In the genomic region with DNA sequence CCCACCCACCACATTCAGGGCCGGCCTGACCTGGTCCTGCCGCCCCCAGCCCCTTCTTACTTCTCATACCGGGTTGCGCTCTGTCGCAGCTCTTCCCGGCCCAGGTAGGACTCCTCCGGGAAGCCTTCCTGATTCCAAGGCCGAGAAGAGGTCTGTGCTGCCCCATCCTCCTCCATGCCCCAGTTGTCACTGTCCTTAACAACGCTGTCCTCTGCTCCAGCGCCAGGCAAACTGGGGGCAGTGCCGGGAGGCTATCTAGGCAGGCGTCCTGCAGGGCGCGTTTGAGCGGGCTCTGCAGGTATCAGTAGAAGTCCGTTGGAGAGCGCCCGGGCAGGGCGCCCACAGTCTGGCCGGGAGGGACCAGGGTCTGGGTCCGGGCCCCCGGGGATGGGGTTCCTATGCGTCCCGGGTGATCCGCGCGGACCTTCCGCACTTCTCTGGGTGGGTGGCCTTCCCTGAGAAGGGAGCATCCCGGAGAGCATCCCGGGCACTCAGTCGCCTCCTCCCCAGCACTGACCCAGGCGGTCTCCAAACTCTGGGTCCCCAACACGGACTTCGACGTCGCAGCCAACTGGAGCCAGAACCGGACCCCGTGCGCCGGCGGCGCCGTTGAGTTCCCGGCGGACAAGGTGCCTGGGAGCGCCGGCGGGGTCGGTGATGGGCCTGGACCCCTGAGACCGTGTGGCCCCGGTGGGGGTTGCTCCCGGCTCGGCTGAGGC, we compare ENCODE assay signal across 11 cellular contexts. TPM values are rescaled to one million over a fixed set of nuclear protein-coding genes. Genes with fewer than 3 reads are reported as not detected.
A peak's percentile ranks its signal among the peaks of the same experiment; 100 is the strongest.
DNase-seq lines count a peak whose midpoint lies in the region; ATAC-seq and TF ChIP-seq lines count a peak whose summit lies in the region.
"Had no signal": no experiment of that assay in that cellular context is flagged by ENCODE, and none has a peak within 500 bp of the region (broad histone marks: within the 10 kb centered on the region; RNA-seq: fewer than 3 reads in every experiment).

No MANE protein-coding gene starts in this region.

- H3K27me3 ChIP-seq in SK-N-SH (ENCODE audit: insufficient read depth) (no peaks in the 10 kb centered on the region; the same call in 1 of the 2 replicates), skeletal muscle satellite cell (ENCODE audit: control insufficient read depth, insufficient read depth, low read length) (peaks cover 63% of the 10 kb centered on the region), gastrocnemius medialis (peaks cover 41 to 58% (median 53%) of the 10 kb centered on the region in 3 donors)

- H3K9me3 ChIP-seq in SK-N-SH: no peaks in the 10 kb centered on the region
- H3K9me3 ChIP-seq in skeletal muscle satellite cell (replicated peaks; ENCODE audit: low read length): no peaks in the 10 kb centered on the region
- H3K9me3 ChIP-seq in gastrocnemius medialis: no peaks in the 10 kb centered on the region

- H3K9ac ChIP-seq in SK-N-SH (no peak overlapping the region), skeletal muscle satellite cell (ENCODE audit: low read depth, low read length) (no peak overlapping the region)

- no peak overlapping the region for H2AFZ ChIP-seq in SK-N-SH (ENCODE audit: low read depth)

- H3K4me3 ChIP-seq in SK-N-SH (ENCODE audit: low read depth in 2 of 2, low read length in 1 of 2) (peak overlapping the region in 1 of 2 experiments; percentile 23; a peak in 2 of 4 replicates), fibroblast of the aortic adventitia (ENCODE audit: low read depth, low read length) (peak overlapping the region; percentile 37), skeletal muscle satellite cell (ENCODE audit: low read length) (peak overlapping the region; percentile 52), gastrocnemius medialis (no peak overlapping the region)

- H3K36me3 ChIP-seq in SK-N-SH (replicated peaks in 1 of 2; ENCODE audit: control insufficient read depth in 1 of 2, insufficient read depth in 2 of 2, low read length in 1 of 2): no peaks in the 10 kb centered on the region
- no peaks in the 10 kb centered on the region for H3K36me3 ChIP-seq in skeletal muscle satellite cell (ENCODE audit: insufficient read depth, low read length)
- H3K36me3 ChIP-seq in gastrocnemius medialis: no peaks in the 10 kb centered on the region

- WGBS in SK-N-SH (ENCODE audit: low lambda C conversion rate): 22% methylated on average over 13 of the region's 53 CpGs

- ATAC-seq in gastrocnemius medialis: no peak
- no peak for ATAC-seq in HG03135 (IDR thresholded peaks at IDR 0.05; ENCODE audit: unreplicated experiment)
- ATAC-seq: HCT116 had no signal

- in situ Hi-C loops in gastrocnemius medialis (cut with MboI; ENCODE audit: low sequenced_read_pairs in 4 of 4): loop anchor here in 2 of 4 donors (25.0 kb wide), 1 partner anchor 236 kb away; no protein-coding TSS in a partner anchor

- no peak for TF ChIP-seq EP300 in SK-N-SH (IDR thresholded peaks at IDR 0.05; ENCODE audit: borderline replicate concordance in 1 of 2, low read depth in 1 of 2, low read length in 1 of 2)

- H3K27ac ChIP-seq in SK-N-SH (ENCODE audit: low read depth in 2 of 2, low read length in 1 of 2) (no peak overlapping the region), gastrocnemius medialis (no peak overlapping the region)

- TF ChIP-seq RAD21 in SK-N-SH (IDR thresholded peaks at IDR 0.05; ENCODE audit: low read length): no peak

- peak overlapping the region; percentile 59 for H3K4me2 ChIP-seq in SK-N-SH
- H3K4me2 ChIP-seq in skeletal muscle satellite cell (ENCODE audit: low read length): peak overlapping the region; percentile 70

- H4K20me1 ChIP-seq in SK-N-SH (ENCODE audit: insufficient read depth): no peaks in the 10 kb centered on the region

- DNase-seq in DMS53 (lab: John Stamatoyannopoulos, UW) (peak; percentile 39), DMS53 treated with DMSO at 0.1 percent for 48 hours (lab: John Stamatoyannopoulos, UW; ENCODE audit: unreplicated experiment) (no peak), SK-N-SH (no peak), fibroblast of the aortic adventitia (ENCODE audit: low read depth) (no peak), gastrocnemius medialis (no peak), SW480 (ENCODE audit: low spot score) (no peak)
- DNase-seq: NCI-H226 had no signal

- no peak for TF ChIP-seq POLR2A in gastrocnemius medialis (IDR thresholded peaks at IDR 0.05)

- H3K4me1 ChIP-seq in SK-N-SH (ENCODE audit: control insufficient read depth in 1 of 2, insufficient read depth in 2 of 2, low read depth in 1 of 2, low read length in 1 of 2) (no peaks in the 10 kb centered on the region), skeletal muscle satellite cell (ENCODE audit: control insufficient read depth, insufficient read depth, low read length) (peaks cover 8% of the 10 kb centered on the region), gastrocnemius medialis (peaks cover 0 to 2% of the 10 kb centered on the region in 2 donors)

- no peaks in the 10 kb centered on the region for H3K9me2 ChIP-seq in SK-N-SH

- intact Hi-C loops in gastrocnemius medialis (cut with DNase I; ENCODE audit: low total_unique reads): no loop called here

- POLR2A ChIA-PET in SK-N-SH (lab: Yijun Ruan, JAX): no interaction called here

- H3K79me2 ChIP-seq in SK-N-SH (ENCODE audit: insufficient read depth): no peaks in the 10 kb centered on the region

- H3F3A ChIP-seq in SK-N-SH (replicated peaks; ENCODE audit: insufficient read depth): no peaks in the 10 kb centered on the region

- TF ChIP-seq CTCF in SK-N-SH (IDR thresholded peaks at IDR 0.05) (no peak), fibroblast of the aortic adventitia (IDR thresholded peaks at IDR 0.05; ENCODE audit: insufficient read depth, low read length) (no peak), gastrocnemius medialis (IDR thresholded peaks at IDR 0.05 in 4 of 5, conservative IDR thresholded peaks at IDR 0.05 in 1 of 5) (no peak)

- CTCF ChIA-PET in SK-N-SH (lab: Yijun Ruan, JAX): interaction anchor here (1.0 to 1.2 kb wide), 3 partner anchors 228 to 230 kb away, joined by 3 to 5 read pairs (median 5); no protein-coding TSS in a partner anchor

TF ChIP-seq in SK-N-SH, 30 proteins besides CTCF, POLR2A, EP300 and RAD21:
- TF ChIP-seq FOXM1 (IDR thresholded peaks at IDR 0.05; ENCODE audit: low read depth) (no peak), EZH2phosphoT487 (IDR thresholded peaks at IDR 0.05; ENCODE audit: borderline replicate concordance, low read depth) (no peak), FOXJ3 (CRISPR knock-in tag; IDR thresholded peaks at IDR 0.05) (no peak), RFX5 (IDR thresholded peaks at IDR 0.05; ENCODE audit: low read length) (no peak), NRF1 (IDR thresholded peaks at IDR 0.05; ENCODE audit: low read depth, low read length) (no peak)
- TF ChIP-seq, protein P1, sequence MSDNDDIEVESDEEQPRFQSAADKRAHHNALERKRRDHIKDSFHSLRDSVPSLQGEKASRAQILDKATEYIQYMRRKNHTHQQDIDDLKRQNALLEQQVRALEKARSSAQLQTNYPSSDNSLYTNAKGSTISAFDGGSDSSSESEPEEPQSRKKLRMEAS (IDR thresholded peaks at IDR 0.05; ENCODE audit: low read depth): no peak

RNA-seq across cellular contexts. Expression of a gene that starts 0.9 kb away (rescaled TPM):
- polyA plus RNA-seq in SK-N-SH (2012; rRNA removed): 0.03 TPM in 1 of 2 replicates, not detected in the other
- 0.01 TPM in 1 of 2 replicates, not detected in the other for polyA plus RNA-seq in SK-N-SH (2012; cell fraction: cytosol; rRNA removed)
- 0.21 and 0.25 TPM in 2 replicates for polyA plus RNA-seq in SK-N-SH (2012; cell fraction: nucleus; rRNA removed)
- total RNA-seq in fibroblast of the aortic adventitia (ENCODE audit: low replicate concordance): not detected in 2 replicates
- not detected in 2 replicates for total RNA-seq in skeletal muscle satellite cell (2012; rRNA removed)
- total RNA-seq in gastrocnemius medialis: 1 to 10 TPM in 1 of 4 donors, under 1 TPM in 1, not detected in 2; 0.42 to 4.3 TPM
- total RNA-seq: HT1080 had no signal

Comparison
In these comparisons a context has a peak if more than half of its experiments do, and no peak if none do; other contexts are left out.
1. H3K4me3 ChIP-seq: peak in fibroblast of the aortic adventitia (single experiment) and skeletal muscle satellite cell (single experiment); none in gastrocnemius medialis (0 of 4).